ENCODE assay signal across 26 cellular contexts in the genomic region with DNA sequence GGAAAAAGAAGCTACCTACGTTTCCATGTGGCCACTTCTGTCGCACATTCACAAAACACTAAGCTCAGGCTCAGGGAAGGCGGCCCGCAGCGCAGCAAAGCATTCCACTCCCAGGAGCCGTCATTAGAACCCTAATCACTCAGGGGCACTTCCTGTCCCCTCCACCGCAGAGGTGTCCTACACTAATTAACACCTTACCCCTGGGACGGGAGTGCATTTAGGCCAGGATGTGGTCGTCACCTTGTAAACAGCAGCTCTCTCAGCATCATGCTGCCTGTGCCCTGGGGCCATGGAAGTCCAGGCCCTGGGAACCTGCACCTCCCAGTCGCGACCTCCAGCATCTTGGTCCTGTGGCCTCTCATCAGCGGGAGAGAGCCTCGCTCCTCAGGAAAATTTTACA.
"Had no signal": no experiment of that assay in that cellular context is flagged by ENCODE, and none has a peak within 500 bp of the region (broad histone marks: within the 10 kb centered on the region; RNA-seq: fewer than 3 reads in every experiment).

No MANE protein-coding gene starts in this region.

- H3K4me3 ChIP-seq: body of pancreas, mucosa of descending colon, right lobe of liver, skin epidermis, transverse colon had no signal

- H3K4me1 ChIP-seq: body of pancreas, right lobe of liver, transverse colon had no signal

- H3K4me3 Mint-ChIP-seq: activated CD8-positive, alpha-beta T cell treated with anti-CD3 and anti-CD28 coated beads, Interleukin-2, amount 10 ng/mL, durations not matched to agents 7 days and 5 days; activated naive CD4-positive, alpha-beta T cell treated with anti-CD3 and anti-CD28 coated beads, Interleukin-2, amount 50 U/mL, for 24 hours; memory B cell; nephron progenitor cell; stimulated activated naive CD8-positive, alpha-beta T cell treated with anti-CD3 and anti-CD28 coated beads, Interleukin-15, Interleukin-2, amounts not matched to agents 100 ng/mL and 50 ng/mL, for 24 hours; T-helper 2 cell treated with Interferon-gamma antibody and Interleukin-4, amounts not matched to agents 5 μg/mL and 100 μg/mL, for 36 hours had no signal

- H3K36me3 ChIP-seq: right lobe of liver, transverse colon had no signal

- ATAC-seq: activated CD8-positive, alpha-beta T cell treated with anti-CD3 and anti-CD28 coated beads, Interleukin-2, amount 10 ng/mL, durations not matched to agents 7 days and 5 days; body of pancreas; esophagus mucosa; left cardiac atrium; mucosa of descending colon; right lobe of liver had no signal

- H3K9me3 ChIP-seq: body of pancreas, right lobe of liver, transverse colon had no signal

- H3K9me3 Mint-ChIP-seq: stimulated activated naive CD8-positive, alpha-beta T cell treated with anti-CD3 and anti-CD28 coated beads, Interleukin-15, Interleukin-2, amounts not matched to agents 100 ng/mL and 50 ng/mL, for 24 hours had no signal

- H3K27me3 ChIP-seq: body of pancreas, right lobe of liver, transverse colon had no signal

- H3K4me1 Mint-ChIP-seq: activated naive CD4-positive, alpha-beta T cell treated with anti-CD3 and anti-CD28 coated beads, Interleukin-2, amount 50 U/mL, for 24 hours had no signal

- H3K27ac Mint-ChIP-seq: activated CD8-positive, alpha-beta T cell treated with anti-CD3 and anti-CD28 coated beads, Interleukin-2, amount 10 ng/mL, durations not matched to agents 7 days and 5 days; activated naive CD4-positive, alpha-beta T cell treated with anti-CD3 and anti-CD28 coated beads, Interleukin-2, amount 50 U/mL, for 24 hours; memory B cell; nephron progenitor cell; stimulated activated naive CD8-positive, alpha-beta T cell treated with anti-CD3 and anti-CD28 coated beads, Interleukin-15, Interleukin-2, amounts not matched to agents 100 ng/mL and 50 ng/mL, for 24 hours; T-helper 2 cell treated with Interferon-gamma antibody and Interleukin-4, amounts not matched to agents 5 μg/mL and 100 μg/mL, for 36 hours had no signal

- H3K27ac ChIP-seq: body of pancreas, right lobe of liver, skin epidermis, transverse colon, VCaP had no signal

- DNase-seq: activated CD4-positive, alpha-beta T cell treated with anti-CD3 and anti-CD28 coated beads, Interleukin-2, amount 50 U/mL, for 1 hour; activated CD4-positive, CD25-positive, alpha-beta regulatory T cell treated with anti-CD3 and anti-CD28 coated beads, Interleukin-2, amount 50 U/mL, for 72 hours; activated CD8-positive, alpha-beta T cell treated with anti-CD3 and anti-CD28 coated beads, Interleukin-2, amount 10 ng/mL, durations not matched to agents 7 days and 5 days; activated gamma-delta T cell treated with Interleukin-2 at 50 U/mL for 16 hours; anterior cingulate cortex; body of pancreas; caudate nucleus; dermis blood vessel endothelial cell; effector CD8-positive, alpha-beta T cell; foreskin melanocyte; glutamatergic neuron; hippocampal formation; left cardiac atrium; mucosa of descending colon; nephron progenitor cell; nucleus accumbens; right lobe of liver; stimulated activated CD4-positive, alpha-beta T cell treated with anti-CD3 and anti-CD28 coated beads, Interleukin-1b, Interleukin-23, amount 100 ng/mL, for 48 hours; transverse colon had no signal

- H3K36me3 Mint-ChIP-seq: activated naive CD4-positive, alpha-beta T cell treated with anti-CD3 and anti-CD28 coated beads, Interleukin-2, amount 50 U/mL, for 24 hours; memory B cell had no signal
